ENCODE assay signal across 21 cellular contexts in genomic region chr7:149724661-149725425, GRCh38.
"Had no signal": no experiment of that assay in that cellular context is flagged by ENCODE, and none has a peak within 500 bp of the region (broad histone marks: within the 10 kb centered on the region; RNA-seq: fewer than 3 reads in every experiment).

No MANE protein-coding gene starts in this region.

- H3K27me3 ChIP-seq: cardiac muscle cell, foreskin keratinocyte, hepatocyte, right atrium auricular region, transverse colon, vagina had no signal

- H3K4me1 ChIP-seq: foreskin keratinocyte, transverse colon, vagina had no signal

- H3K9me3 ChIP-seq: right atrium auricular region, transverse colon, vagina had no signal

- H3K27ac ChIP-seq: cardiac muscle cell, foreskin keratinocyte, hepatocyte, vagina had no signal

- H3K4me3 ChIP-seq: cardiac muscle cell, hepatocyte, right atrium auricular region, smooth muscle cell, transverse colon, vagina had no signal

- DNase-seq: activated CD4-positive, alpha-beta T cell treated with anti-CD3 and anti-CD28 coated beads, Interleukin-2, amount 10 ng/mL, durations not matched to agents 7 days and 5 days; activated CD4-positive, CD25-positive, alpha-beta regulatory T cell; activated CD8-positive, alpha-beta memory T cell treated with anti-CD3 and anti-CD28 coated beads, Interleukin-2, amount 50 U/mL, for 4 hours; activated gamma-delta T cell; activated T-cell treated with anti-CD3 and anti-CD28 coated beads, Interleukin-2, amount 50 U/mL, for 48 hours; endodermal cell; foreskin keratinocyte; left colon; midbrain; nephron progenitor cell; nucleus accumbens; stimulated activated CD4-positive, alpha-beta T cell treated with anti-CD3 and anti-CD28 coated beads, Interleukin-4, amount 100 ng/mL, for 4 hours; stimulated activated naive CD8-positive, alpha-beta T cell treated with anti-CD3 and anti-CD28 coated beads, Interleukin-15, Interleukin-2, amounts not matched to agents 100 U/mL and 50 U/mL, for 24 hours; T-helper 1 cell; T-helper 9 cell; transverse colon had no signal

- ATAC-seq: foreskin keratinocyte; left colon; stimulated activated naive CD8-positive, alpha-beta T cell treated with anti-CD3 and anti-CD28 coated beads, Interleukin-15, Interleukin-2, amounts not matched to agents 100 U/mL and 50 U/mL, for 24 hours had no signal
